Comparison of ENCODE assay signal across 20 cellular contexts in the genomic region with DNA sequence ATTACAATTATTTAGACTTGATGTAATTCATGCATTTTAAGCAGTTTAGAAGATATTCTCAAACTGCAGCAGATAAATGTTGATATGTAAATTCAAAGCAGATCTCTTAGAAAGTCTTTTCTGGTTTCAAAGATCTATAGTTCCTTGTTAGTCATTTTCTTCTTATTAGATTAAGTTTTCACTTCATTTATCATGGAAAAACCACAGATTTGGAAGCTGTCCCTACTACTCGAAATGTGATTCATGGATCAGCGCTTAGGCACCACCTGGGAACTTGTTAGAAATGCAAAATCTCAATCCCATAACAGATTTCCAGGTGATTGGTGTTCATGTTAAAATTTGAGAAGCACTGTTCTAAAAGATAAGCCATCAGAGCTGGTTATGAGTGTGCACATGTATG.
"Had no signal": no experiment of that assay in that cellular context is flagged by ENCODE, and none has a peak within 500 bp of the region (broad histone marks: within the 10 kb centered on the region; RNA-seq: fewer than 3 reads in every experiment).

No MANE protein-coding gene starts in this region.

- H3K36me3 ChIP-seq: esophagus muscularis mucosa, heart left ventricle, right atrium auricular region, sigmoid colon, stomach, thoracic aorta, transverse colon had no signal

- DNase-seq: effector memory CD8-positive, alpha-beta T cell; foreskin melanocyte; heart left ventricle; hippocampal formation; kidney glomerular epithelial cell; mesendoderm; naive thymus-derived CD4-positive, alpha-beta T cell; nephron progenitor cell; sigmoid colon; stimulated activated CD4-positive, alpha-beta T cell treated with anti-CD3 and anti-CD28 coated beads, Interleukin-2, amount 100 ng/mL, for 24 hours; stimulated activated CD4-positive, alpha-beta T cell treated with anti-CD3 and anti-CD28 coated beads, Interleukin-4, amount 100 ng/mL, for 4 hours; stimulated activated naive CD4-positive, alpha-beta T cell; stomach; substantia nigra; transverse colon had no signal

- ATAC-seq: effector memory CD8-positive, alpha-beta T cell; heart left ventricle; naive thymus-derived CD4-positive, alpha-beta T cell had no signal

- H3K4me1 ChIP-seq: esophagus muscularis mucosa, heart left ventricle, right atrium auricular region, sigmoid colon, stomach, transverse colon had no signal

- H3K9me3 ChIP-seq: esophagus muscularis mucosa, sigmoid colon, thoracic aorta, transverse colon had no signal

- H3K27me3 ChIP-seq: esophagus muscularis mucosa, heart left ventricle, right atrium auricular region, sigmoid colon, stomach, transverse colon had no signal

- H3K4me3 ChIP-seq: esophagus muscularis mucosa, heart left ventricle, right atrium auricular region, sigmoid colon, skin epidermis, stomach, thoracic aorta, transverse colon had no signal

- H3K27ac ChIP-seq: epithelial cell of prostate, esophagus muscularis mucosa, heart left ventricle, right atrium auricular region, sigmoid colon, skin epidermis, stomach, thoracic aorta, transverse colon had no signal
